In the genomic region with DNA sequence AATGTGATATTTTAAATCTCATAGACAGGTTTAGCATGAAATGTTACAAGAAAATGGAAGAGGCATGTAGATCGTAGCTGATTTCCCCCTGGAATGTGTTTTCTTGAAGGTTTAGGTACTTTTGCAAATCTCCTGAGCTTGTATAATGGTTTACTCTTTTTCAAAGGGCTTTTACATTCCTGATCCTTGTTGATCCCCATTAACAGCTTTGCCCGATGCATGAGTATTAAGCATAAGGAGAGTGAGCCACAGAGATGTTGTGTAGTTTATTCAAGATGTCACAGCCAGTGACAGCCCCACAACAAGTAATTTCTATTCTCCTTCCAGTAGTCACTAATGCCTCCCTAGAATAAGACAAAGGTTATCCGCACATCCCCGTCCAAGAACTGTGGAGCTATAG, we compare ENCODE assay signal across 1 cellular context.
TF ChIP-seq lines count a peak whose summit lies in the region.

No MANE protein-coding gene starts in this region.

TF ChIP-seq in GM23338, 12 proteins besides CTCF, POLR2A, EP300 and RAD21 (continued from another document):
- TF ChIP-seq, protein P1, sequence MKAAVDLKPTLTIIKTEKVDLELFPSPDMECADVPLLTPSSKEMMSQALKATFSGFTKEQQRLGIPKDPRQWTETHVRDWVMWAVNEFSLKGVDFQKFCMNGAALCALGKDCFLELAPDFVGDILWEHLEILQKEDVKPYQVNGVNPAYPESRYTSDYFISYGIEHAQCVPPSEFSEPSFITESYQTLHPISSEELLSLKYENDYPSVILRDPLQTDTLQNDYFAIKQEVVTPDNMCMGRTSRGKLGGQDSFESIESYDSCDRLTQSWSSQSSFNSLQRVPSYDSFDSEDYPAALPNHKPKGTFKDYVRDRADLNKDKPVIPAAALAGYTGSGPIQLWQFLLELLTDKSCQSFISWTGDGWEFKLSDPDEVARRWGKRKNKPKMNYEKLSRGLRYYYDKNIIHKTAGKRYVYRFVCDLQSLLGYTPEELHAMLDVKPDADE (IDR thresholded peaks at IDR 0.05): no peak
- no peak for TF ChIP-seq JUNB (IDR thresholded peaks at IDR 0.05; ENCODE audit: unreplicated experiment)
- TF ChIP-seq NANOG (IDR thresholded peaks at IDR 0.05; ENCODE audit: borderline replicate concordance): no peak
- TF ChIP-seq EZH2 (IDR thresholded peaks at IDR 0.05; ENCODE audit: low read depth, unreplicated experiment): no peak
- TF ChIP-seq, protein P2, sequence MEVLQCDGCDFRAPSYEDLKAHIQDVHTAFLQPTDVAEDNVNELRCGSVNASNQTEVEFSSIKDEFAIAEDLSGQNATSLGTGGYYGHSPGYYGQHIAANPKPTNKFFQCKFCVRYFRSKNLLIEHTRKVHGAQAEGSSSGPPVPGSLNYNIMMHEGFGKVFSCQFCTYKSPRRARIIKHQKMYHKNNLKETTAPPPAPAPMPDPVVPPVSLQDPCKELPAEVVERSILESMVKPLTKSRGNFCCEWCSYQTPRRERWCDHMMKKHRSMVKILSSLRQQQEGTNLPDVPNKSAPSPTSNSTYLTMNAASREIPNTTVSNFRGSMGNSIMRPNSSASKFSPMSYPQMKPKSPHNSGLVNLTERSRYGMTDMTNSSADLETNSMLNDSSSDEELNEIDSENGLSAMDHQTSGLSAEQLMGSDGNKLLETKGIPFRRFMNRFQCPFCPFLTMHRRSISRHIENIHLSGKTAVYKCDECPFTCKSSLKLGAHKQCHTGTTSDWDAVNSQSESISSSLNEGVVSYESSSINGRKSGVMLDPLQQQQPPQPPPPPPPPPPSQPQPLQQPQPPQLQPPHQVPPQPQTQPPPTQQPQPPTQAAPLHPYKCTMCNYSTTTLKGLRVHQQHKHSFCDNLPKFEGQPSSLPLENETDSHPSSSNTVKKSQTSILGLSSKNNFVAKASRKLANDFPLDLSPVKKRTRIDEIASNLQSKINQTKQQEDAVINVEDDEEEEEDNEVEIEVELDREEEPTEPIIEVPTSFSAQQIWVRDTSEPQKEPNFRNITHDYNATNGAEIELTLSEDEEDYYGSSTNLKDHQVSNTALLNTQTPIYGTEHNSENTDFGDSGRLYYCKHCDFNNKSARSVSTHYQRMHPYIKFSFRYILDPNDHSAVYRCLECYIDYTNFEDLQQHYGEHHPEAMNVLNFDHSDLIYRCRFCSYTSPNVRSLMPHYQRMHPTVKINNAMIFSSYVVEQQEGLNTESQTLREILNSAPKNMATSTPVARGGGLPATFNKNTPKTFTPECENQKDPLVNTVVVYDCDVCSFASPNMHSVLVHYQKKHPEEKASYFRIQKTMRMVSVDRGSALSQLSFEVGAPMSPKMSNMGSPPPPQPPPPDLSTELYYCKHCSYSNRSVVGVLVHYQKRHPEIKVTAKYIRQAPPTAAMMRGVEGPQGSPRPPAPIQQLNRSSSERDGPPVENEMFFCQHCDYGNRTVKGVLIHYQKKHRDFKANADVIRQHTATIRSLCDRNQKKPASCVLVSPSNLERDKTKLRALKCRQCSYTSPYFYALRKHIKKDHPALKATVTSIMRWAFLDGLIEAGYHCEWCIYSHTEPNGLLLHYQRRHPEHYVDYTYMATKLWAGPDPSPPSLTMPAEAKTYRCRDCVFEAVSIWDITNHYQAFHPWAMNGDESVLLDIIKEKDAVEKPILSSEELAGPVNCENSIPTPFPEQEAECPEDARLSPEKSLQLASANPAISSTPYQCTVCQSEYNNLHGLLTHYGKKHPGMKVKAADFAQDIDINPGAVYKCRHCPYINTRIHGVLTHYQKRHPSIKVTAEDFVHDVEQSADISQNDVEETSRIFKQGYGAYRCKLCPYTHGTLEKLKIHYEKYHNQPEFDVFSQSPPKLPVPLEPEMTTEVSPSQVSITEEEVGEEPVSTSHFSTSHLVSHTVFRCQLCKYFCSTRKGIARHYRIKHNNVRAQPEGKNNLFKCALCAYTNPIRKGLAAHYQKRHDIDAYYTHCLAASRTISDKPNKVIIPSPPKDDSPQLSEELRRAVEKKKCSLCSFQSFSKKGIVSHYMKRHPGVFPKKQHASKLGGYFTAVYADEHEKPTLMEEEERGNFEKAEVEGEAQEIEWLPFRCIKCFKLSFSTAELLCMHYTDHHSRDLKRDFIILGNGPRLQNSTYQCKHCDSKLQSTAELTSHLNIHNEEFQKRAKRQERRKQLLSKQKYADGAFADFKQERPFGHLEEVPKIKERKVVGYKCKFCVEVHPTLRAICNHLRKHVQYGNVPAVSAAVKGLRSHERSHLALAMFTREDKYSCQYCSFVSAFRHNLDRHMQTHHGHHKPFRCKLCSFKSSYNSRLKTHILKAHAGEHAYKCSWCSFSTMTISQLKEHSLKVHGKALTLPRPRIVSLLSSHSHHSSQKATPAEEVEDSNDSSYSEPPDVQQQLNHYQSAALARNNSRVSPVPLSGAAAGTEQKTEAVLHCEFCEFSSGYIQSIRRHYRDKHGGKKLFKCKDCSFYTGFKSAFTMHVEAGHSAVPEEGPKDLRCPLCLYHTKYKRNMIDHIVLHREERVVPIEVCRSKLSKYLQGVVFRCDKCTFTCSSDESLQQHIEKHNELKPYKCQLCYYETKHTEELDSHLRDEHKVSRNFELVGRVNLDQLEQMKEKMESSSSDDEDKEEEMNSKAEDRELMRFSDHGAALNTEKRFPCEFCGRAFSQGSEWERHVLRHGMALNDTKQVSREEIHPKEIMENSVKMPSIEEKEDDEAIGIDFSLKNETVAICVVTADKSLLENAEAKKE (CRISPR knock-in tag; IDR thresholded peaks at IDR 0.05): no peak
TF ChIP-seq in GM23338: peak in this region for 0.
